ENCODE assay signal across 1 cellular context in the genomic region with DNA sequence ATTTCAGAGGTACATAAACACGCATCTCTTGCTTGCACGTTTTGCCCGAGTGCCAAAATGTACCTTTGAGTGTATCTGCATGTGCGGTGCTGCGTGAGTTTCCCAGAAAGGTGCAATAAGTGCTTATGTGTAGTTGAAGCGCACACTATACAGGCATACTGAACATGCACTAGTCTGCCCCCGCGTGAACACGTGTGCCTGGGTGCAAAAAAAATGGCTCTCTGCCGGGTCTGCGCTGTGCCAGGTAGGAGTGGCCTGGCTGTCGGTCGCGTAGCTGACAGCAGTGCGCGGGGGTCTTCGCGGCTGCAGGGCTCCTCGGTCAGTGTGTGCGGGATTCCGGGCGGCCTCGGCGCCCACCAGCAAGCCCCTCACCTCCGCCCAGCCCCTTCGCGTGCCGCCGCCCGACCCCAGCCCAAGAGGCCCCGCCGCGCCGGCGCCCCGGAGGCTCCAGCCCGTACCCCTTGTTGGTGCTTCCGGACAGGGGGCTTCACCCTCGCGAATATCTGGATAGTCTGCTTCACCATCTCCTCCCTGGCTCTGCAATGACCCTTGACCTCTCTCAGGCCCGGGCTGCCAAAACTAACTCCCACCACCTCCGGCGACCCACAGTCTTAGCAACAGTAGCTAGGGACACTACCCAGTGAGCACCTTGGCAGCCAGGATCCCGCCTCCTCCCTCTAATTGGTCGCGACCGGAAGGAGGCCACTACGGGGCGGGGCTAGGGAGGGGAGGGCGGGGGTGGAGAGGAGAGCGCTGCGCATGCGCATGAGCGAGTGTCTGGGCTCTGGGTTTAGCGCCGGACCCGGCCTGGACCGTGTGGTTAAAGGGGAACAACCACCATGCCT.
TF ChIP-seq lines count a peak whose summit lies in the region.

A gene with protein sequence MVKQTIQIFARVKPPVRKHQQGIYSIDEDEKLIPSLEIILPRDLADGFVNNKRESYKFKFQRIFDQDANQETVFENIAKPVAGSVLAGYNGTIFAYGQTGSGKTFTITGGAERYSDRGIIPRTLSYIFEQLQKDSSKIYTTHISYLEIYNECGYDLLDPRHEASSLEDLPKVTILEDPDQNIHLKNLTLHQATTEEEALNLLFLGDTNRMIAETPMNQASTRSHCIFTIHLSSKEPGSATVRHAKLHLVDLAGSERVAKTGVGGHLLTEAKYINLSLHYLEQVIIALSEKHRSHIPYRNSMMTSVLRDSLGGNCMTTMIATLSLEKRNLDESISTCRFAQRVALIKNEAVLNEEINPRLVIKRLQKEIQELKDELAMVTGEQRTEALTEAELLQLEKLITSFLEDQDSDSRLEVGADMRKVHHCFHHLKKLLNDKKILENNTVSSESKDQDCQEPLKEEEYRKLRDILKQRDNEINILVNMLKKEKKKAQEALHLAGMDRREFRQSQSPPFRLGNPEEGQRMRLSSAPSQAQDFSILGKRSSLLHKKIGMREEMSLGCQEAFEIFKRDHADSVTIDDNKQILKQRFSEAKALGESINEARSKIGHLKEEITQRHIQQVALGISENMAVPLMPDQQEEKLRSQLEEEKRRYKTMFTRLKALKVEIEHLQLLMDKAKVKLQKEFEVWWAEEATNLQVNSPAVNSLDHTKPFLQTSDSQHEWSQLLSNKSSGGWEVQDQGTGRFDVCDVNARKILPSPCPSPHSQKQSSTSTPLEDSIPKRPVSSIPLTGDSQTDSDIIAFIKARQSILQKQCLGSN (minus strand): TSS at position 622 of the 845 bp plus-strand sequence. CDS start 98 bp downstream, at position 524.

TF ChIP-seq in HEK293, 187 proteins besides CTCF, POLR2A, EP300 and RAD21 (continued from another document and continues in another):
- TF ChIP-seq, protein P1, sequence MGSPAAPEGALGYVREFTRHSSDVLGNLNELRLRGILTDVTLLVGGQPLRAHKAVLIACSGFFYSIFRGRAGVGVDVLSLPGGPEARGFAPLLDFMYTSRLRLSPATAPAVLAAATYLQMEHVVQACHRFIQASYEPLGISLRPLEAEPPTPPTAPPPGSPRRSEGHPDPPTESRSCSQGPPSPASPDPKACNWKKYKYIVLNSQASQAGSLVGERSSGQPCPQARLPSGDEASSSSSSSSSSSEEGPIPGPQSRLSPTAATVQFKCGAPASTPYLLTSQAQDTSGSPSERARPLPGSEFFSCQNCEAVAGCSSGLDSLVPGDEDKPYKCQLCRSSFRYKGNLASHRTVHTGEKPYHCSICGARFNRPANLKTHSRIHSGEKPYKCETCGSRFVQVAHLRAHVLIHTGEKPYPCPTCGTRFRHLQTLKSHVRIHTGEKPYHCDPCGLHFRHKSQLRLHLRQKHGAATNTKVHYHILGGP (tag by site-specific recombination; IDR thresholded peaks at IDR 0.05): no peak
- 0 out of 2 replicates have a peak, but pooled peaks have one; percentile 41 for TF ChIP-seq ZNF660 (tag by site-specific recombination; IDR thresholded peaks at IDR 0.05)
- TF ChIP-seq, protein P2, sequence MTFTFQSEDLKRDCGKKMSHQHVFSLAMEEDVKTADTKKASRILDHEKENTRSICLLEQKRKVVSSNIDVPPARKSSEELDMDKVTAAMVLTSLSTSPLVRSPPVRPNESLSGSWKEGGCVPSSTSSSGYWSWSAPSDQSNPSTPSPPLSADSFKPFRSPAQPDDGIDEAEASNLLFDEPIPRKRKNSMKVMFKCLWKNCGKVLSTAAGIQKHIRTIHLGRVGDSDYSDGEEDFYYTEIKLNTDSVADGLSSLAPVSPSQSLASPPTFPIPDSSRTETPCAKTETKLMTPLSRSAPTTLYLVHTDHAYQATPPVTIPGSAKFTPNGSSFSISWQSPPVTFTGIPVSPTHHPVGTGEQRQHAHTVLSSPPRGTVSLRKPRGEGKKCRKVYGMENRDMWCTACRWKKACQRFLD (tag by site-specific recombination; IDR thresholded peaks at IDR 0.05): no peak
- no peak for TF ChIP-seq ZNF366 (tag by site-specific recombination; conservative IDR thresholded peaks at IDR 0.05)
- no peak for TF ChIP-seq ZNF266 (tag by site-specific recombination; IDR thresholded peaks at IDR 0.05; ENCODE audit: low read depth)
- no peak for TF ChIP-seq PRDM1 (tag by site-specific recombination; IDR thresholded peaks at IDR 0.05)
- TF ChIP-seq, protein P3, sequence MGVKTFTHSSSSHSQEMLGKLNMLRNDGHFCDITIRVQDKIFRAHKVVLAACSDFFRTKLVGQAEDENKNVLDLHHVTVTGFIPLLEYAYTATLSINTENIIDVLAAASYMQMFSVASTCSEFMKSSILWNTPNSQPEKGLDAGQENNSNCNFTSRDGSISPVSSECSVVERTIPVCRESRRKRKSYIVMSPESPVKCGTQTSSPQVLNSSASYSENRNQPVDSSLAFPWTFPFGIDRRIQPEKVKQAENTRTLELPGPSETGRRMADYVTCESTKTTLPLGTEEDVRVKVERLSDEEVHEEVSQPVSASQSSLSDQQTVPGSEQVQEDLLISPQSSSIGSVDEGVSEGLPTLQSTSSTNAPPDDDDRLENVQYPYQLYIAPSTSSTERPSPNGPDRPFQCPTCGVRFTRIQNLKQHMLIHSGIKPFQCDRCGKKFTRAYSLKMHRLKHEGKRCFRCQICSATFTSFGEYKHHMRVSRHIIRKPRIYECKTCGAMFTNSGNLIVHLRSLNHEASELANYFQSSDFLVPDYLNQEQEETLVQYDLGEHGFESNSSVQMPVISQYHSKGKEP (tag by site-specific recombination; IDR thresholded peaks at IDR 0.05): no peak
- peak; percentile 71 for TF ChIP-seq SP3 (tag by site-specific recombination; IDR thresholded peaks at IDR 0.05)
- no peak for TF ChIP-seq ZNF776 (tag by site-specific recombination; IDR thresholded peaks at IDR 0.05; ENCODE audit: borderline replicate concordance)
- no peak for TF ChIP-seq KLF1 (tag by site-specific recombination; IDR thresholded peaks at IDR 0.05)
- TF ChIP-seq ZNF843 (tag by site-specific recombination; IDR thresholded peaks at IDR 0.05): no peak
- TF ChIP-seq, protein P4, sequence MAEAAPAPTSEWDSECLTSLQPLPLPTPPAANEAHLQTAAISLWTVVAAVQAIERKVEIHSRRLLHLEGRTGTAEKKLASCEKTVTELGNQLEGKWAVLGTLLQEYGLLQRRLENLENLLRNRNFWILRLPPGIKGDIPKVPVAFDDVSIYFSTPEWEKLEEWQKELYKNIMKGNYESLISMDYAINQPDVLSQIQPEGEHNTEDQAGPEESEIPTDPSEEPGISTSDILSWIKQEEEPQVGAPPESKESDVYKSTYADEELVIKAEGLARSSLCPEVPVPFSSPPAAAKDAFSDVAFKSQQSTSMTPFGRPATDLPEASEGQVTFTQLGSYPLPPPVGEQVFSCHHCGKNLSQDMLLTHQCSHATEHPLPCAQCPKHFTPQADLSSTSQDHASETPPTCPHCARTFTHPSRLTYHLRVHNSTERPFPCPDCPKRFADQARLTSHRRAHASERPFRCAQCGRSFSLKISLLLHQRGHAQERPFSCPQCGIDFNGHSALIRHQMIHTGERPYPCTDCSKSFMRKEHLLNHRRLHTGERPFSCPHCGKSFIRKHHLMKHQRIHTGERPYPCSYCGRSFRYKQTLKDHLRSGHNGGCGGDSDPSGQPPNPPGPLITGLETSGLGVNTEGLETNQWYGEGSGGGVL (tag by site-specific recombination; IDR thresholded peaks at IDR 0.05): no peak
- no peak for TF ChIP-seq ZNF202 (tag by site-specific recombination; IDR thresholded peaks at IDR 0.05; ENCODE audit: borderline replicate concordance)
- no peak for TF ChIP-seq ZFP3 (tag by site-specific recombination; IDR thresholded peaks at IDR 0.05; ENCODE audit: low read depth)
- no peak for TF ChIP-seq ZSCAN23 (tag by site-specific recombination; IDR thresholded peaks at IDR 0.05)
- TF ChIP-seq, protein P5, sequence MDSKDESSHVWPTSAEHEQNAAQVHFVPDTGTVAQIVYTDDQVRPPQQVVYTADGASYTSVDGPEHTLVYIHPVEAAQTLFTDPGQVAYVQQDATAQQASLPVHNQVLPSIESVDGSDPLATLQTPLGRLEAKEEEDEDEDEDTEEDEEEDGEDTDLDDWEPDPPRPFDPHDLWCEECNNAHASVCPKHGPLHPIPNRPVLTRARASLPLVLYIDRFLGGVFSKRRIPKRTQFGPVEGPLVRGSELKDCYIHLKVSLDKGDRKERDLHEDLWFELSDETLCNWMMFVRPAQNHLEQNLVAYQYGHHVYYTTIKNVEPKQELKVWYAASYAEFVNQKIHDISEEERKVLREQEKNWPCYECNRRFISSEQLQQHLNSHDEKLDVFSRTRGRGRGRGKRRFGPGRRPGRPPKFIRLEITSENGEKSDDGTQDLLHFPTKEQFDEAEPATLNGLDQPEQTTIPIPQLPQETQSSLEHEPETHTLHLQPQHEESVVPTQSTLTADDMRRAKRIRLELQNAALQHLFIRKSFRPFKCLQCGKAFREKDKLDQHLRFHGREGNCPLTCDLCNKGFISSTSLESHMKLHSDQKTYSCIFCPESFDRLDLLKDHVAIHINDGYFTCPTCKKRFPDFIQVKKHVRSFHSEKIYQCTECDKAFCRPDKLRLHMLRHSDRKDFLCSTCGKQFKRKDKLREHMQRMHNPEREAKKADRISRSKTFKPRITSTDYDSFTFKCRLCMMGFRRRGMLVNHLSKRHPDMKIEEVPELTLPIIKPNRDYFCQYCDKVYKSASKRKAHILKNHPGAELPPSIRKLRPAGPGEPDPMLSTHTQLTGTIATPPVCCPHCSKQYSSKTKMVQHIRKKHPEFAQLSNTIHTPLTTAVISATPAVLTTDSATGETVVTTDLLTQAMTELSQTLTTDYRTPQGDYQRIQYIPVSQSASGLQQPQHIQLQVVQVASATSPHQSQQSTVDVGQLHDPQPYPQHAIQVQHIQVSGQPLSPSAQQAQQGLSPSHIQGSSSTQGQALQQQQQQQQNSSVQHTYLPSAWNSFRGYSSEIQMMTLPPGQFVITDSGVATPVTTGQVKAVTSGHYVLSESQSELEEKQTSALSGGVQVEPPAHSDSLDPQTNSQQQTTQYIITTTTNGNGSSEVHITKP (tag by site-specific recombination; IDR thresholded peaks at IDR 0.05): peak; percentile 84
- no peak for TF ChIP-seq ZNF48 (tag by site-specific recombination; IDR thresholded peaks at IDR 0.05)
- TF ChIP-seq ZNF654 (tag by site-specific recombination; IDR thresholded peaks at IDR 0.05; ENCODE audit: low read depth): no peak
- TF ChIP-seq, protein P6, sequence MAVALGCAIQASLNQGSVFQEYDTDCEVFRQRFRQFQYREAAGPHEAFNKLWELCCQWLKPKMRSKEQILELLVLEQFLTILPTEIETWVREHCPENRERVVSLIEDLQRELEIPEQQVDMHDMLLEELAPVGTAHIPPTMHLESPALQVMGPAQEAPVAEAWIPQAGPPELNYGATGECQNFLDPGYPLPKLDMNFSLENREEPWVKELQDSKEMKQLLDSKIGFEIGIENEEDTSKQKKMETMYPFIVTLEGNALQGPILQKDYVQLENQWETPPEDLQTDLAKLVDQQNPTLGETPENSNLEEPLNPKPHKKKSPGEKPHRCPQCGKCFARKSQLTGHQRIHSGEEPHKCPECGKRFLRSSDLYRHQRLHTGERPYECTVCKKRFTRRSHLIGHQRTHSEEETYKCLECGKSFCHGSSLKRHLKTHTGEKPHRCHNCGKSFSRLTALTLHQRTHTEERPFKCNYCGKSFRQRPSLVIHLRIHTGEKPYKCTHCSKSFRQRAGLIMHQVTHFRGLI (tag by site-specific recombination; IDR thresholded peaks at IDR 0.05): no peak
- TF ChIP-seq ZXDB (tag by site-specific recombination; IDR thresholded peaks at IDR 0.05): no peak
- no peak for TF ChIP-seq ZNF571 (tag by site-specific recombination; IDR thresholded peaks at IDR 0.05)
- no peak for TF ChIP-seq ZEB2 (tag by site-specific recombination; IDR thresholded peaks at IDR 0.05)
- TF ChIP-seq ZNF76 (tag by site-specific recombination; IDR thresholded peaks at IDR 0.05; ENCODE audit: borderline replicate concordance, low read depth): peak; percentile 43; the same call in 1 of the 2 replicates
- TF ChIP-seq, protein P7, sequence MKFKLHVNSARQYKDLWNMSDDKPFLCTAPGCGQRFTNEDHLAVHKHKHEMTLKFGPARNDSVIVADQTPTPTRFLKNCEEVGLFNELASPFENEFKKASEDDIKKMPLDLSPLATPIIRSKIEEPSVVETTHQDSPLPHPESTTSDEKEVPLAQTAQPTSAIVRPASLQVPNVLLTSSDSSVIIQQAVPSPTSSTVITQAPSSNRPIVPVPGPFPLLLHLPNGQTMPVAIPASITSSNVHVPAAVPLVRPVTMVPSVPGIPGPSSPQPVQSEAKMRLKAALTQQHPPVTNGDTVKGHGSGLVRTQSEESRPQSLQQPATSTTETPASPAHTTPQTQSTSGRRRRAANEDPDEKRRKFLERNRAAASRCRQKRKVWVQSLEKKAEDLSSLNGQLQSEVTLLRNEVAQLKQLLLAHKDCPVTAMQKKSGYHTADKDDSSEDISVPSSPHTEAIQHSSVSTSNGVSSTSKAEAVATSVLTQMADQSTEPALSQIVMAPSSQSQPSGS (tag by site-specific recombination; IDR thresholded peaks at IDR 0.05; ENCODE audit: low read depth): no peak
- no peak for TF ChIP-seq ZNF558 (tag by site-specific recombination; IDR thresholded peaks at IDR 0.05)
- no peak for TF ChIP-seq ZNF701 (tag by site-specific recombination; IDR thresholded peaks at IDR 0.05)
- no peak for TF ChIP-seq ZNF2 (tag by site-specific recombination; IDR thresholded peaks at IDR 0.05)
- TF ChIP-seq, protein P8, sequence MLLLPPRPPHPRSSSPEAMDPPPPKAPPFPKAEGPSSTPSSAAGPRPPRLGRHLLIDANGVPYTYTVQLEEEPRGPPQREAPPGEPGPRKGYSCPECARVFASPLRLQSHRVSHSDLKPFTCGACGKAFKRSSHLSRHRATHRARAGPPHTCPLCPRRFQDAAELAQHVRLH (tag by site-specific recombination; IDR thresholded peaks at IDR 0.05): no peak
- TF ChIP-seq, protein P9, sequence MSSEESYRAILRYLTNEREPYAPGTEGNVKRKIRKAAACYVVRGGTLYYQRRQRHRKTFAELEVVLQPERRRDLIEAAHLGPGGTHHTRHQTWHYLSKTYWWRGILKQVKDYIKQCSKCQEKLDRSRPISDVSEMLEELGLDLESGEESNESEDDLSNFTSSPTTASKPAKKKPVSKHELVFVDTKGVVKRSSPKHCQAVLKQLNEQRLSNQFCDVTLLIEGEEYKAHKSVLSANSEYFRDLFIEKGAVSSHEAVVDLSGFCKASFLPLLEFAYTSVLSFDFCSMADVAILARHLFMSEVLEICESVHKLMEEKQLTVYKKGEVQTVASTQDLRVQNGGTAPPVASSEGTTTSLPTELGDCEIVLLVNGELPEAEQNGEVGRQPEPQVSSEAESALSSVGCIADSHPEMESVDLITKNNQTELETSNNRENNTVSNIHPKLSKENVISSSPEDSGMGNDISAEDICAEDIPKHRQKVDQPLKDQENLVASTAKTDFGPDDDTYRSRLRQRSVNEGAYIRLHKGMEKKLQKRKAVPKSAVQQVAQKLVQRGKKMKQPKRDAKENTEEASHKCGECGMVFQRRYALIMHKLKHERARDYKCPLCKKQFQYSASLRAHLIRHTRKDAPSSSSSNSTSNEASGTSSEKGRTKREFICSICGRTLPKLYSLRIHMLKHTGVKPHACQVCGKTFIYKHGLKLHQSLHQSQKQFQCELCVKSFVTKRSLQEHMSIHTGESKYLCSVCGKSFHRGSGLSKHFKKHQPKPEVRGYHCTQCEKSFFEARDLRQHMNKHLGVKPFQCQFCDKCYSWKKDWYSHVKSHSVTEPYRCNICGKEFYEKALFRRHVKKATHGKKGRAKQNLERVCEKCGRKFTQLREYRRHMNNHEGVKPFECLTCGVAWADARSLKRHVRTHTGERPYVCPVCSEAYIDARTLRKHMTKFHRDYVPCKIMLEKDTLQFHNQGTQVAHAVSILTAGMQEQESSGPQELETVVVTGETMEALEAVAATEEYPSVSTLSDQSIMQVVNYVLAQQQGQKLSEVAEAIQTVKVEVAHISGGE (tag by site-specific recombination; conservative IDR thresholded peaks at IDR 0.05; ENCODE audit: low read depth): peak; percentile 30; the same call in 1 of the 2 replicates
- TF ChIP-seq ZNF114 (tag by site-specific recombination; IDR thresholded peaks at IDR 0.05): no peak
- TF ChIP-seq SP2 (tag by site-specific recombination; IDR thresholded peaks at IDR 0.05): peak; percentile 76
- no peak for TF ChIP-seq ZNF350 (tag by site-specific recombination; IDR thresholded peaks at IDR 0.05)
- no peak for TF ChIP-seq ZNF248 (tag by site-specific recombination; IDR thresholded peaks at IDR 0.05)
- no peak for TF ChIP-seq ZNF24 (tag by site-specific recombination; IDR thresholded peaks at IDR 0.05)
- TF ChIP-seq ZNF133 (tag by site-specific recombination; IDR thresholded peaks at IDR 0.05): no peak
- no peak for TF ChIP-seq ZNF23 (tag by site-specific recombination; IDR thresholded peaks at IDR 0.05; ENCODE audit: borderline replicate concordance)
